Comparison of ENCODE assay signal across 12 cellular contexts in the genomic region with DNA sequence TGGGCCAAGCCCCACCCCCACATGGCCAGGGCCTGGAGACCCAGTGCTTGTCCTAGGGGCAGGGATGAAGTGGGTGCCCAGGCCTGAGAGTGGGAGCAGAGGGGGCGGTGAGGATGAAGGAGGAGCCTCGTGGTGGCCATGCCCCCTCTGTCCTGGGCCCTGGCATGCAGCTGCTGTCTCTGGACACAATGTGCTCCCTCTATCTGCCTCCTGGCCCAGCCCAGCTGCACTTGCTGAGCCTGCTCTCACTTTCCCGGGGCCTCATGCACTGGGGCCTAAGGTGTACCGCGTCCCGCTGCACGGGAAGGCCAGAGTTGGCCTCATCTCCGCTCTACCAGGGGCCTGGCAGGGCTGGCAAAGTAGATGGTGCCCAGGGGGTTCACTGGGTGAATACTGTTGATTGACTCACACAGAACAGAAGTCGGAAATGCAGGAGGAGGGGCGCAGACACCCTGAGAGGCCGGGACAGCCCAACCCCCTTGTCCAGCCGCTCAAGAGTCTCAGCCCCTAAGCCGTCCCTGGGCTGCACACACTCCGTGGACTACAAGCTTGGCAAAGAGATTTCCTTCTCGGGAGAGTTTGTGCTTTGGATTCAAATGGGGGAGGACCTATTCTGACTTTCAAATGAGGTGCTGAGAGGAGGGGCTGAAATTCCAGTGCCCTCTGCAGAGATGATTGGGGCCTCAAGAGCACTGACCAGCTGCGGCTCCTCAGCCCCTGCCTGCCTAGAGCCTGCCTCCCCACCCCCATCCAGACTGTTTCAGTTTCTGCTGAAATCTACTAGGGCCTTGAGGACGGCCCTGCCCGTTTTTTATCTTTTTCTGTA.
DNase-seq lines count a peak whose midpoint lies in the region; ATAC-seq lines count a peak whose summit lies in the region.
"Had no signal": no experiment of that assay in that cellular context is flagged by ENCODE, and none has a peak within 500 bp of the region (broad histone marks: within the 10 kb centered on the region; RNA-seq: fewer than 3 reads in every experiment).

No MANE protein-coding gene starts in this region.

- DNase-seq in NCI-H524 (lab: John Stamatoyannopoulos, UW) (peak; percentile 69 to 80), caudate nucleus (lab: John Stamatoyannopoulos, UW) (peak in 33 of 61 donors; percentile 18 to 87 (median 59)), putamen (ENCODE audit: low spot score) (peak; percentile 65), AML-193 (lab: John Stamatoyannopoulos, UW) (no peak), cortex of kidney (lab: John Stamatoyannopoulos, UW) (no peak)
- DNase-seq: activated CD4-positive, alpha-beta T cell treated with anti-CD3 and anti-CD28 coated beads for 4 hours; activated naive CD4-positive, alpha-beta T cell treated with anti-CD3 and anti-CD28 coated beads, Interleukin-2, amount 50 U/mL, for 16 hours; MV-4-11; SHP77 treated with DMSO at 0.1 percent for 48 hours; stomach had no signal

- ATAC-seq in GM18861 (IDR thresholded peaks at IDR 0.05; ENCODE audit: unreplicated experiment), result no peak

- H3K27ac ChIP-seq in caudate nucleus (ENCODE audit: low read depth, low read length) (peak overlapping the region; percentile 84), layer of hippocampus (ENCODE audit: low read depth, low read length) (peak overlapping the region; percentile 89)
- H3K27ac ChIP-seq: stomach had no signal

- no peaks in the 10 kb centered on the region for H3K27me3 ChIP-seq in layer of hippocampus (ENCODE audit: control insufficient read depth, insufficient read depth, low read length)

Comparison
In these comparisons a context has a peak if more than half of its experiments do, and no peak if none do; other contexts are left out.
1. DNase-seq: peak in NCI-H524 (2 of 2), caudate nucleus (33 of 61) and putamen (single experiment); none in AML-193 (0 of 2) and cortex of kidney (single experiment).